1 cellular context compared by ENCODE assay signal in genomic region chr20:11267762-11268335, GRCh38.
TF ChIP-seq lines count a peak whose summit lies in the region.

No MANE protein-coding gene starts in this region.

TF ChIP-seq in HepG2, 621 proteins besides CTCF, POLR2A, EP300 and RAD21 (continued from another document):
- no peak for TF ChIP-seq SNAPC4 (CRISPR knock-in tag; IDR thresholded peaks at IDR 0.05)
- TF ChIP-seq ZNF800 (CRISPR knock-in tag; IDR thresholded peaks at IDR 0.05): no peak
- TF ChIP-seq ZNF619 (CRISPR knock-in tag; IDR thresholded peaks at IDR 0.05): no peak
- TF ChIP-seq TRAFD1 (CRISPR knock-in tag; IDR thresholded peaks at IDR 0.05; ENCODE audit: borderline replicate concordance): no peak
- TF ChIP-seq ATF5 (CRISPR knock-in tag; IDR thresholded peaks at IDR 0.05; ENCODE audit: low read depth): no peak
- no peak for TF ChIP-seq ZNF513 (CRISPR knock-in tag; conservative IDR thresholded peaks at IDR 0.05)
- no peak for TF ChIP-seq DBP (CRISPR knock-in tag; IDR thresholded peaks at IDR 0.05; ENCODE audit: not compliant biosample characterization)
- no peak for TF ChIP-seq ZNF260 (CRISPR knock-in tag; IDR thresholded peaks at IDR 0.05; ENCODE audit: borderline replicate concordance, low read depth)
- no peak for TF ChIP-seq TCF7L2 (IDR thresholded peaks at IDR 0.05; ENCODE audit: low read depth, low read length)
- TF ChIP-seq ISL2 (CRISPR knock-in tag; IDR thresholded peaks at IDR 0.05): no peak
- TF ChIP-seq POGZ (CRISPR knock-in tag; IDR thresholded peaks at IDR 0.05): no peak
- 0 out of 2 replicates have a peak, but pooled peaks have one; percentile 5 for TF ChIP-seq HMGXB3 (CRISPR knock-in tag; IDR thresholded peaks at IDR 0.05; ENCODE audit: borderline replicate concordance)
TF ChIP-seq in HepG2: peak in this region for 3.
